Comparison of ENCODE assay signal across 8 cellular contexts in the genomic region with DNA sequence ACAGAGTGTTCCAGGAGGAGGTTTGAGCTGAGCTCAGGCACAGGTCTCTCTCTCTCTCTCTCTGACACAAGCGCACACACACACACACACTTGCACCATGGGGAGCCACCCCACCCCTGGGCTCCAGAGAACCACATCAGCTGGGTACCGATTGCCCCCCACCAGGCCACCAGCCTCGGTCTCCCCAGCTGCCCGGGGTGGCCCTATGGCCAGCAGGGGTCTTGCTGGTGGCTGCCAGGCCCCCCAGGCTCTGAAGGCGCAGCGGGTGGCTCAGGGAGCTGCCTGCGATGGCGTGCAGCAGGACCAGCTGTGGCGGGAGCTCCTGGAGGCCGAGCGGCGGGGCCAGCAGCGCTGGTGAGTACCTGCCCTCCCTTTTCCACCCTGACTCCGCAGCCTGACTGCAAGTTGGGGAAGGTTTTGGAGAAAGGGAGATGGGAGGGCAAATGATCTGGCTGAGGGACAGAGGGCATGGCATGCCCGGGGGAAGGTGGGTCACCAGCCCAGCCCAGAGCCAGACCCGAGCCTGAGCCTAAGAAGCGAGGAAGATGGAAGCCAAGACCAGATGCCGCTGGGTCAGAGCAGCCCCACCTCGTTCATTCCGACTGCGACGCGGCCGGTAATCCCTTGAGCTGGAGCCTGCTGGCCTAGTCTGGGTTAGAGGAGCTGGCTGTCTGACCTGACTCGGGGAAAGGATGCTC. TPM values are rescaled to one million over a fixed set of nuclear protein-coding genes. Genes with fewer than 3 reads are reported as not detected.
DNase-seq lines count a peak whose midpoint lies in the region; ATAC-seq and TF ChIP-seq lines count a peak whose summit lies in the region.

No MANE protein-coding gene starts in this region.

- peaks cover 11% of the 10 kb centered on the region for H3K4me1 ChIP-seq in Loucy (ENCODE audit: insufficient read depth, low read length, poor library complexity, severe bottlenecking)
- H3K4me1 ChIP-seq in muscle layer of duodenum (ENCODE audit: control insufficient read depth in 1 of 2, insufficient read depth in 2 of 2, low read length in 2 of 2) = peaks cover 9 to 19% of the 10 kb centered on the region in 2 donors

- no peaks in the 10 kb centered on the region for H3K27me3 ChIP-seq in Loucy (ENCODE audit: insufficient read depth, low read length, poor library complexity, severe bottlenecking)
- H3K27me3 ChIP-seq in dorsolateral prefrontal cortex = peaks cover 0 to 8% (median 0%) of the 10 kb centered on the region in 45 donors
- no peaks in the 10 kb centered on the region for H3K27me3 ChIP-seq in muscle layer of duodenum (ENCODE audit: low read depth, low read length)

- H3K9me3 ChIP-seq in Loucy (ENCODE audit: insufficient read depth, low read depth, low read length) = no peaks in the 10 kb centered on the region
- no peaks in the 10 kb centered on the region for H3K9me3 ChIP-seq in muscle layer of duodenum (ENCODE audit: control insufficient read depth in 1 of 2, low read length in 2 of 2)

- ATAC-seq in HG03469 (IDR thresholded peaks at IDR 0.05; ENCODE audit: unreplicated experiment) (no peak), HG03045 (IDR thresholded peaks at IDR 0.05; ENCODE audit: unreplicated experiment) (no peak)

- no peak overlapping the region for H3K9ac ChIP-seq in Loucy (ENCODE audit: low read depth, low read length, poor library complexity, severe bottlenecking)

- no peaks in the 10 kb centered on the region for H3F3A ChIP-seq in Loucy (ENCODE audit: low read depth)

- no peaks in the 10 kb centered on the region for H3K79me2 ChIP-seq in Loucy (ENCODE audit: insufficient read depth, low read length)

- H3K36me3 ChIP-seq in Loucy (ENCODE audit: insufficient read depth, low read length) (no peaks in the 10 kb centered on the region), muscle layer of duodenum (ENCODE audit: control insufficient read depth in 1 of 2, insufficient read depth in 2 of 2, low read length in 2 of 2) (no peaks in the 10 kb centered on the region)

- intact Hi-C loops in dorsolateral prefrontal cortex (cut with DNase I) = loop anchor here (5.0 to 10.0 kb wide), 6 partner anchors 99 to 651 kb away; no protein-coding TSS in a partner anchor

- H3K9me2 ChIP-seq in Loucy (replicated peaks; ENCODE audit: low read depth, low read length) = no peaks in the 10 kb centered on the region

- peak overlapping the region; percentile 85 for H2AFZ ChIP-seq in Loucy (ENCODE audit: low read length)

- peak overlapping the region; percentile 80 for H3K4me2 ChIP-seq in Loucy (ENCODE audit: low read depth, low read length, poor library complexity, severe bottlenecking)

- H3K4me3 ChIP-seq in AG10803 (ENCODE audit: low read length) = peak overlapping the region; percentile 63
- H3K4me3 ChIP-seq in Loucy (ENCODE audit: low read length, poor library complexity, severe bottlenecking) = peak overlapping the region; percentile 68
- peak overlapping the region; percentile 16 to 74 (median 56) for H3K4me3 ChIP-seq in dorsolateral prefrontal cortex
- H3K4me3 ChIP-seq in muscle layer of duodenum (ENCODE audit: low read depth in 1 of 2, low read length in 2 of 2) = peak overlapping the region; percentile 70 to 80

- TF ChIP-seq CTCF in AG10803 (conservative IDR thresholded peaks at IDR 0.05; ENCODE audit: low read length) = no peak
- TF ChIP-seq CTCF in Loucy (conservative IDR thresholded peaks at IDR 0.05; ENCODE audit: low read length) = no peak
- no peak for TF ChIP-seq CTCF in dorsolateral prefrontal cortex (IDR thresholded peaks at IDR 0.05 in 54 of 56, conservative IDR thresholded peaks at IDR 0.05 in 2 of 56; ENCODE audit: low read depth in 1 of 56, partially characterized antibody in 56 of 56)

- no peak for DNase-seq in AG10803 (ENCODE audit: low read depth)
- peak in 1 of 10 donors; percentile 48 for DNase-seq in dorsolateral prefrontal cortex
- DNase-seq in foreskin melanocyte = no peak
- no peak for DNase-seq in activated CD4-positive, alpha-beta T cell treated with anti-CD3 and anti-CD28 coated beads for 4 hours

- no peaks in the 10 kb centered on the region for H4K20me1 ChIP-seq in Loucy (ENCODE audit: insufficient read depth, low read length, poor library complexity, severe bottlenecking)

- H3K27ac ChIP-seq in dorsolateral prefrontal cortex (peak overlapping the region in 48 of 59 donors; percentile 1 to 87 (median 64)), muscle layer of duodenum (ENCODE audit: low read length) (no peak overlapping the region)

RNA-seq across cellular contexts. Expression of a gene that starts 21.9 kb away (rescaled TPM):
- 10 to 100 TPM in 28 of 120 experiments, 1 to 10 TPM in 92; 3.8 to 15.0 (median 8.3) TPM for total RNA-seq in dorsolateral prefrontal cortex
